In genomic region chr20:47677314-47678129, GRCh38 we compare ENCODE assay signal across 8 cellular contexts.
DNase-seq lines count a peak whose midpoint lies in the region; FAIRE-seq and TF ChIP-seq lines count a peak whose summit lies in the region.

No MANE protein-coding gene starts in this region.

- TF ChIP-seq CTCF in neural cell (IDR thresholded peaks at IDR 0.05; ENCODE audit: poor library complexity, severe bottlenecking) (peak; percentile 90), thyroid gland (IDR thresholded peaks at IDR 0.05) (peak; percentile 34 to 82 (median 68))

- H3K27ac ChIP-seq in neural cell (ENCODE audit: low read length) (no peak overlapping the region), thyroid gland (no peak overlapping the region)

- intact Hi-C loops in thyroid gland (cut with DNase I): no loop called here

- no peak overlapping the region for H3K9ac ChIP-seq in neural cell (ENCODE audit: low read length)

- H2AFZ ChIP-seq in neural cell (ENCODE audit: low read depth, low read length): no peak overlapping the region

- no peaks in the 10 kb centered on the region for H3K36me3 ChIP-seq in neural cell (ENCODE audit: insufficient read depth, low read length)
- no peaks in the 10 kb centered on the region for H3K36me3 ChIP-seq in thyroid gland

- no peaks in the 10 kb centered on the region for H3K79me2 ChIP-seq in neural cell (replicated peaks; ENCODE audit: insufficient read depth, low read length)

- H3K9me2 ChIP-seq in neural cell (ENCODE audit: insufficient read depth, low read length): no peaks in the 10 kb centered on the region

- DNase-seq in A172 (ENCODE audit: low spot score) (peak; percentile 59), GM12891 (ENCODE audit: insufficient read length, low spot score) (peak; percentile 82), NCI-H226 (peak; percentile 43), ecto neural progenitor cell (ENCODE audit: low spot score) (peak; percentile 78), thyroid gland (peak; percentile 59 to 64), NCI-H1694 (lab: John Stamatoyannopoulos, UW) (no peak)
- DNase-seq in activated CD4-positive, alpha-beta T cell treated with anti-CD3 and anti-CD28 coated beads, Interleukin-2, amount 50 U/mL, for 1 hour: peak; percentile 53

- H3K4me3 ChIP-seq in neural cell (ENCODE audit: low read length): no peak overlapping the region
- no peak overlapping the region for H3K4me3 ChIP-seq in thyroid gland (replicated peaks in 1 of 3)

- WGBS in thyroid gland, 2 donors: 59 to 74% methylated on average over 11 to 16 of the region's 18 CpGs

- H3F3A ChIP-seq in neural cell (ENCODE audit: insufficient read depth, low read length, poor library complexity, severe bottlenecking): no peaks in the 10 kb centered on the region

- peak; percentile 71 for FAIRE-seq in GM12891 (lab: Jason Lieb, UNC)

- no peaks in the 10 kb centered on the region for H4K20me1 ChIP-seq in neural cell (ENCODE audit: insufficient read depth)

- peak; percentile 92 for TF ChIP-seq RAD21 in neural cell (conservative IDR thresholded peaks at IDR 0.05)

- H3K9me3 ChIP-seq in neural cell (ENCODE audit: low read length): no peaks in the 10 kb centered on the region
- H3K9me3 ChIP-seq in thyroid gland: no peaks in the 10 kb centered on the region

- H3K4me1 ChIP-seq in thyroid gland: no peaks in the 10 kb centered on the region

- no peak for TF ChIP-seq EP300 in neural cell (conservative IDR thresholded peaks at IDR 0.05; ENCODE audit: poor library complexity, severe bottlenecking)

- H3K27me3 ChIP-seq in neural cell (ENCODE audit: insufficient read depth, low read depth, low read length) (no peaks in the 10 kb centered on the region), thyroid gland (no peaks in the 10 kb centered on the region)

- TF ChIP-seq POLR2A in GM12891 (IDR thresholded peaks at IDR 0.05; ENCODE audit: low read depth, low read length) (no peak), thyroid gland (IDR thresholded peaks at IDR 0.05) (no peak)

- no peak overlapping the region for H3K4me2 ChIP-seq in neural cell (ENCODE audit: low read length)

TF ChIP-seq in GM12891, 5 proteins besides CTCF, POLR2A, EP300 and RAD21:
- peak; percentile 56; the same call in 1 of the 2 replicates for TF ChIP-seq POU2F2 (IDR thresholded peaks at IDR 0.05; ENCODE audit: low read depth, low read length)
- no peak for TF ChIP-seq SPI1 (IDR thresholded peaks at IDR 0.05; ENCODE audit: low read depth, low read length)

TF ChIP-seq in neural cell, 6 proteins besides CTCF, POLR2A, EP300 and RAD21:
- TF ChIP-seq MXI1 (conservative IDR thresholded peaks at IDR 0.05; ENCODE audit: poor library complexity, severe bottlenecking): no peak
- no peak for TF ChIP-seq REST (IDR thresholded peaks at IDR 0.05; ENCODE audit: borderline replicate concordance)
- peak; percentile 96 for TF ChIP-seq SMC3 (conservative IDR thresholded peaks at IDR 0.05; ENCODE audit: poor library complexity)
